1 cellular context compared by ENCODE assay signal in the genomic region with DNA sequence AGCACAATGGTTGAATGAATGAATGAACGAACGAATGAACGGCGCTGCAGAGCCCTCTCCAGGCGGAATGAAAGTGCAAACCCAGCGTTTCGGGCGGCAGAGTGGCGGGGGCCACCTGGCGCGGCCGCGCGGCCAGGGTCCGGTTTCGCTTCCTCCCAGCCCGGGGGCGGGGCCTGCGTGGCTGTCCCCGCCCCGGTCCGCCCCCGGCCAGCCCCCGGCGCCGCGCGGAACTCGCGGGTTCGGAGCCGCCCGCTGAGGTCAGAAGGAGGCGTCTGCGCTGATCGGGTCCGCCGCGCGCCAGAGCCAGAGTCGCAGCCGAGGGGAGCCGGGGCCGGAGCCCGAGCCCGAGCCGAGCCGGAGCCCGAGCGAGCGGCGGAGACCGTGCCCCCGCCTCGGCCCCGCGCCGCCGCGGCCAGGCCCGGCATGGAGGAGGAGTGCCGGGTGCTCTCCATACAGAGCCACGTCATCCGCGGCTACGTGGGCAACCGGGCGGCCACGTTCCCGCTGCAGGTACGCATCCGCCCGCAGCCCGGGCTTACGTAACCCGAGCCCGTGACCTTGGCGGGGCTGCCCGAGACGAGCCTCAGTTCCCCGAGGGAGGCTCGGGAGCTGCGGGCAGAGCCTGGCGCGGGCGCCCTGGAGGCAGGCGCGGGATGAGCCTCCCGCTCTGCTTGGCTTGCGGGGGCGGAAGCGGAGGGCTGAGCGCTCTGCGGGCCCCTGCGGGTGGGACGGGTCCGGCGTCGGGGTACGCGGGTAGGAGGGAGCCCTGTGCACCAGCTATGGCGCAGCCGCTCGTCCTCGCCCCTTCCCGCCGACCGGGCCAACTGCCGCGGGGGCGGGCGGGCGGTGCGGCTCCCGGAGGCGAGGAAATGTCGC.
TF ChIP-seq lines count a peak whose summit lies in the region.

A gene (plus strand): TSS at position 258 of the 876 bp plus-strand sequence. CDS start 166 bp downstream, at position 424.

TF ChIP-seq in H1, 55 proteins besides CTCF, POLR2A, EP300 and RAD21 (continued from another document):
- TF ChIP-seq YY1 (IDR thresholded peaks at IDR 0.05; ENCODE audit: low read depth, low read length) = 0 out of 2 replicates have a peak, but pooled peaks have one; percentile 38
- TF ChIP-seq TBP (IDR thresholded peaks at IDR 0.05; ENCODE audit: low read depth, low read length) = 0 out of 2 replicates have a peak, but pooled peaks have one; percentile 29
- no peak for TF ChIP-seq KDM5A (IDR thresholded peaks at IDR 0.05; ENCODE audit: low read length)
- 0 out of 2 replicates have a peak, but pooled peaks have one; percentile 19 for TF ChIP-seq SP1 (IDR thresholded peaks at IDR 0.05; ENCODE audit: low read depth, low read length)
- peak; percentile 61 for TF ChIP-seq TAF7 (optimal IDR thresholded peaks at IDR 0.05; ENCODE audit: borderline replicate concordance, low read depth, low read length)
- TF ChIP-seq, protein P1, sequence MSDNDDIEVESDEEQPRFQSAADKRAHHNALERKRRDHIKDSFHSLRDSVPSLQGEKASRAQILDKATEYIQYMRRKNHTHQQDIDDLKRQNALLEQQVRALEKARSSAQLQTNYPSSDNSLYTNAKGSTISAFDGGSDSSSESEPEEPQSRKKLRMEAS (IDR thresholded peaks at IDR 0.05) = peak; percentile 3; the same call in 1 of the 2 replicates
- no peak for TF ChIP-seq HDAC2 (IDR thresholded peaks at IDR 0.05; ENCODE audit: borderline replicate concordance in 1 of 2, low read depth in 2 of 2, low read length in 2 of 2)
- TF ChIP-seq RBBP5 (IDR thresholded peaks at IDR 0.05; ENCODE audit: borderline replicate concordance, low read depth, low read length) = peak; percentile 10; the same call in 1 of the 2 replicates
- TF ChIP-seq EGR1 (IDR thresholded peaks at IDR 0.05; ENCODE audit: borderline replicate concordance, low read depth, low read length) = peak; percentile 85; the same call in 1 of the 2 replicates
- peak in 1 of 2 experiments; percentile 10; a peak in 1 of 4 replicates for TF ChIP-seq SIN3A (conservative IDR thresholded peaks at IDR 0.05 in 1 of 2, IDR thresholded peaks at IDR 0.05 in 1 of 2; ENCODE audit: low read depth in 1 of 2, low read length in 2 of 2)
- peak; percentile 53; the same call in 1 of the 2 replicates for TF ChIP-seq TCF12 (IDR thresholded peaks at IDR 0.05; ENCODE audit: low read depth, low read length)
